Comparison of ENCODE assay signal across 1 cellular context in the genomic region with DNA sequence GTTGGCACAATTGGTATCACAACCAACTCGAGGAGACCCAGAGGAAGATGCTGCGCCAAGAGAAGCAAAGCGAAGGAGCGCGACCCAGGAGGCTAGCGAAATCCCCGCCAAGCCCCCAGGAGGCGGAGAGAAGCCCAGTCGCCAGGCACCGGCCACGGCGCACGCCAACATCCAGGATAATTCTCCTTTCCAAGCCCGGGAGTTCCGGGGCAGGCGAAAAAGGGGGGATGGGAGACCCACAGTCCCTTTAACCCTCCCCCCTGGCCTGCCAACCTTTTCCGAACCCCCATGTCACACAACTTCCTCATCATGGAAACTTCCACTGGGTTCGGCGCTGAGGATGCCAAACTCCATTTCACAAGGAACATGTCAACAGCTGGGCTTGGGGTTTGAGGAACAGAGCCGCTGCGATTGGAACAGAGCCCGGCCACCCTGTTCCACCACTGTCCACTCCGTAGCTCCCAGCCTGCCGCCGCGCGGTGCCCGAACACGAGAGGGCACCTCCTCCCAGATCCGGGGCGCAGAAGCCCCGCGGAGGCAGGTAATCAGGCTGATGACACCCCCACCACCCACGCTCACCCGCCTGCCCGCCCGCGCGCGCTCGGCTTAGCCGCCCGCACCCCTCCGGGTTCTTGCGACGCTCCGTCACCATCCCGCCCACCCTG.
A peak's percentile ranks its signal among the peaks of the same experiment; 100 is the strongest.
TF ChIP-seq lines count a peak whose summit lies in the region.

No MANE protein-coding gene starts in this region.

TF ChIP-seq in HEK293, 187 proteins besides CTCF, POLR2A, EP300 and RAD21 (continued from another document and continues in another):
- TF ChIP-seq, protein P1, sequence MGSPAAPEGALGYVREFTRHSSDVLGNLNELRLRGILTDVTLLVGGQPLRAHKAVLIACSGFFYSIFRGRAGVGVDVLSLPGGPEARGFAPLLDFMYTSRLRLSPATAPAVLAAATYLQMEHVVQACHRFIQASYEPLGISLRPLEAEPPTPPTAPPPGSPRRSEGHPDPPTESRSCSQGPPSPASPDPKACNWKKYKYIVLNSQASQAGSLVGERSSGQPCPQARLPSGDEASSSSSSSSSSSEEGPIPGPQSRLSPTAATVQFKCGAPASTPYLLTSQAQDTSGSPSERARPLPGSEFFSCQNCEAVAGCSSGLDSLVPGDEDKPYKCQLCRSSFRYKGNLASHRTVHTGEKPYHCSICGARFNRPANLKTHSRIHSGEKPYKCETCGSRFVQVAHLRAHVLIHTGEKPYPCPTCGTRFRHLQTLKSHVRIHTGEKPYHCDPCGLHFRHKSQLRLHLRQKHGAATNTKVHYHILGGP (tag by site-specific recombination; IDR thresholded peaks at IDR 0.05): no peak
- TF ChIP-seq, protein P2, sequence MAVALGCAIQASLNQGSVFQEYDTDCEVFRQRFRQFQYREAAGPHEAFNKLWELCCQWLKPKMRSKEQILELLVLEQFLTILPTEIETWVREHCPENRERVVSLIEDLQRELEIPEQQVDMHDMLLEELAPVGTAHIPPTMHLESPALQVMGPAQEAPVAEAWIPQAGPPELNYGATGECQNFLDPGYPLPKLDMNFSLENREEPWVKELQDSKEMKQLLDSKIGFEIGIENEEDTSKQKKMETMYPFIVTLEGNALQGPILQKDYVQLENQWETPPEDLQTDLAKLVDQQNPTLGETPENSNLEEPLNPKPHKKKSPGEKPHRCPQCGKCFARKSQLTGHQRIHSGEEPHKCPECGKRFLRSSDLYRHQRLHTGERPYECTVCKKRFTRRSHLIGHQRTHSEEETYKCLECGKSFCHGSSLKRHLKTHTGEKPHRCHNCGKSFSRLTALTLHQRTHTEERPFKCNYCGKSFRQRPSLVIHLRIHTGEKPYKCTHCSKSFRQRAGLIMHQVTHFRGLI (tag by site-specific recombination; IDR thresholded peaks at IDR 0.05): peak; percentile 51; the same call in 1 of the 2 replicates
- TF ChIP-seq ZBTB1 (tag by site-specific recombination; IDR thresholded peaks at IDR 0.05) (no peak), ZNF664 (tag by site-specific recombination; IDR thresholded peaks at IDR 0.05) (no peak), ZNF623 (tag by site-specific recombination; IDR thresholded peaks at IDR 0.05) (no peak), ZNF544 (tag by site-specific recombination; IDR thresholded peaks at IDR 0.05) (no peak), KLF7 (tag by site-specific recombination; IDR thresholded peaks at IDR 0.05; ENCODE audit: borderline replicate concordance) (no peak), KLF1 (tag by site-specific recombination; IDR thresholded peaks at IDR 0.05) (no peak), ZNF2 (tag by site-specific recombination; IDR thresholded peaks at IDR 0.05) (0 out of 2 replicates have a peak, but pooled peaks have one; percentile 22), ZNF785 (tag by site-specific recombination; IDR thresholded peaks at IDR 0.05) (peak; percentile 60; the same call in 1 of the 2 replicates), ZNF248 (tag by site-specific recombination; IDR thresholded peaks at IDR 0.05) (no peak), ZNF394 (tag by site-specific recombination; IDR thresholded peaks at IDR 0.05; ENCODE audit: borderline replicate concordance) (no peak), ZNF292 (tag by site-specific recombination; IDR thresholded peaks at IDR 0.05; ENCODE audit: borderline replicate concordance, low read depth) (no peak), HOXC10 (CRISPR knock-in tag; IDR thresholded peaks at IDR 0.05) (no peak), ZXDB (tag by site-specific recombination; IDR thresholded peaks at IDR 0.05) (no peak; the same call in 1 of the 2 replicates), ZNF354C (tag by site-specific recombination; IDR thresholded peaks at IDR 0.05; ENCODE audit: borderline replicate concordance, low read depth) (no peak), ZIC2 (tag by site-specific recombination; IDR thresholded peaks at IDR 0.05) (peak; percentile 53), ZNF37A (tag by site-specific recombination; IDR thresholded peaks at IDR 0.05) (no peak), ZNF169 (tag by site-specific recombination; IDR thresholded peaks at IDR 0.05) (no peak), ZNF184 (tag by site-specific recombination; IDR thresholded peaks at IDR 0.05) (no peak), ZNF311 (tag by site-specific recombination; IDR thresholded peaks at IDR 0.05; ENCODE audit: borderline replicate concordance) (no peak), ZNF501 (tag by site-specific recombination; IDR thresholded peaks at IDR 0.05) (peak; percentile 73; the same call in 1 of the 2 replicates), MZF1 (tag by site-specific recombination; IDR thresholded peaks at IDR 0.05; ENCODE audit: borderline replicate concordance) (peak; percentile 54; the same call in 1 of the 2 replicates), ZNF366 (tag by site-specific recombination; conservative IDR thresholded peaks at IDR 0.05) (no peak), ZNF302 (tag by site-specific recombination; IDR thresholded peaks at IDR 0.05; ENCODE audit: low read depth) (no peak), ZSCAN23 (tag by site-specific recombination; IDR thresholded peaks at IDR 0.05) (no peak), ZNF175 (tag by site-specific recombination; IDR thresholded peaks at IDR 0.05) (no peak), ZNF140 (tag by site-specific recombination; IDR thresholded peaks at IDR 0.05) (no peak), ZNF114 (tag by site-specific recombination; IDR thresholded peaks at IDR 0.05) (no peak), GLI4 (tag by site-specific recombination; IDR thresholded peaks at IDR 0.05) (0 out of 2 replicates have a peak, but pooled peaks have one; percentile 28), EGR2 (tag by site-specific recombination; IDR thresholded peaks at IDR 0.05; ENCODE audit: low read depth) (peak; percentile 98), ZNF16 (tag by site-specific recombination; IDR thresholded peaks at IDR 0.05; ENCODE audit: low read depth) (no peak), HOXD13 (CRISPR knock-in tag; IDR thresholded peaks at IDR 0.05; ENCODE audit: borderline replicate concordance) (no peak), REPIN1 (tag by site-specific recombination; IDR thresholded peaks at IDR 0.05; ENCODE audit: low read depth) (no peak), YY2 (tag by site-specific recombination; IDR thresholded peaks at IDR 0.05) (no peak), ZBTB17 (tag by site-specific recombination; IDR thresholded peaks at IDR 0.05) (peak; percentile 65), ZNF658 (tag by site-specific recombination; IDR thresholded peaks at IDR 0.05) (no peak), ZNF626 (tag by site-specific recombination; IDR thresholded peaks at IDR 0.05) (no peak)
- TF ChIP-seq, protein P3, sequence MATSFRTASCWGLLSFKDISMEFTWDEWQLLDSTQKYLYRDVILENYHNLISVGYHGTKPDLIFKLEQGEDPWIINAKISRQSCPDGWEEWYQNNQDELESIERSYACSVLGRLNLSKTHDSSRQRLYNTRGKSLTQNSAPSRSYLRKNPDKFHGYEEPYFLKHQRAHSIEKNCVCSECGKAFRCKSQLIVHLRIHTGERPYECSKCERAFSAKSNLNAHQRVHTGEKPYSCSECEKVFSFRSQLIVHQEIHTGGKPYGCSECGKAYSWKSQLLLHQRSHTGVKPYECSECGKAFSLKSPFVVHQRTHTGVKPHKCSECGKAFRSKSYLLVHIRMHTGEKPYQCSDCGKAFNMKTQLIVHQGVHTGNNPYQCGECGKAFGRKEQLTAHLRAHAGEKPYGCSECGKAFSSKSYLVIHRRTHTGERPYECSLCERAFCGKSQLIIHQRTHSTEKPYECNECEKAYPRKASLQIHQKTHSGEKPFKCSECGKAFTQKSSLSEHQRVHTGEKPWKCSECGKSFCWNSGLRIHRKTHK (tag by site-specific recombination; IDR thresholded peaks at IDR 0.05): no peak
- TF ChIP-seq, protein P4, sequence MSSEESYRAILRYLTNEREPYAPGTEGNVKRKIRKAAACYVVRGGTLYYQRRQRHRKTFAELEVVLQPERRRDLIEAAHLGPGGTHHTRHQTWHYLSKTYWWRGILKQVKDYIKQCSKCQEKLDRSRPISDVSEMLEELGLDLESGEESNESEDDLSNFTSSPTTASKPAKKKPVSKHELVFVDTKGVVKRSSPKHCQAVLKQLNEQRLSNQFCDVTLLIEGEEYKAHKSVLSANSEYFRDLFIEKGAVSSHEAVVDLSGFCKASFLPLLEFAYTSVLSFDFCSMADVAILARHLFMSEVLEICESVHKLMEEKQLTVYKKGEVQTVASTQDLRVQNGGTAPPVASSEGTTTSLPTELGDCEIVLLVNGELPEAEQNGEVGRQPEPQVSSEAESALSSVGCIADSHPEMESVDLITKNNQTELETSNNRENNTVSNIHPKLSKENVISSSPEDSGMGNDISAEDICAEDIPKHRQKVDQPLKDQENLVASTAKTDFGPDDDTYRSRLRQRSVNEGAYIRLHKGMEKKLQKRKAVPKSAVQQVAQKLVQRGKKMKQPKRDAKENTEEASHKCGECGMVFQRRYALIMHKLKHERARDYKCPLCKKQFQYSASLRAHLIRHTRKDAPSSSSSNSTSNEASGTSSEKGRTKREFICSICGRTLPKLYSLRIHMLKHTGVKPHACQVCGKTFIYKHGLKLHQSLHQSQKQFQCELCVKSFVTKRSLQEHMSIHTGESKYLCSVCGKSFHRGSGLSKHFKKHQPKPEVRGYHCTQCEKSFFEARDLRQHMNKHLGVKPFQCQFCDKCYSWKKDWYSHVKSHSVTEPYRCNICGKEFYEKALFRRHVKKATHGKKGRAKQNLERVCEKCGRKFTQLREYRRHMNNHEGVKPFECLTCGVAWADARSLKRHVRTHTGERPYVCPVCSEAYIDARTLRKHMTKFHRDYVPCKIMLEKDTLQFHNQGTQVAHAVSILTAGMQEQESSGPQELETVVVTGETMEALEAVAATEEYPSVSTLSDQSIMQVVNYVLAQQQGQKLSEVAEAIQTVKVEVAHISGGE (tag by site-specific recombination; conservative IDR thresholded peaks at IDR 0.05; ENCODE audit: low read depth): 0 out of 2 replicates have a peak, but pooled peaks have one; percentile 25
- TF ChIP-seq, protein P5, sequence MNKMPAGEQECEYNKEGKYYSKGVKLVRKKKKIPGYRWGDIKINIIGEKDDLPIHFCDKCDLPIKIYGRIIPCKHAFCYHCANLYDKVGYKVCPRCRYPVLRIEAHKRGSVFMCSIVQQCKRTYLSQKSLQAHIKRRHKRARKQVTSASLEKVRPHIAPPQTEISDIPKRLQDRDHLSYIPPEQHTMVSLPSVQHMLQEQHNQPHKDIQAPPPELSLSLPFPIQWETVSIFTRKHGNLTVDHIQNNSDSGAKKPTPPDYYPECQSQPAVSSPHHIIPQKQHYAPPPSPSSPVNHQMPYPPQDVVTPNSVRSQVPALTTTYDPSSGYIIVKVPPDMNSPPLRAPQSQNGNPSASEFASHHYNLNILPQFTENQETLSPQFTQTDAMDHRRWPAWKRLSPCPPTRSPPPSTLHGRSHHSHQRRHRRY (tag by site-specific recombination; IDR thresholded peaks at IDR 0.05): no peak
- TF ChIP-seq, protein P6, sequence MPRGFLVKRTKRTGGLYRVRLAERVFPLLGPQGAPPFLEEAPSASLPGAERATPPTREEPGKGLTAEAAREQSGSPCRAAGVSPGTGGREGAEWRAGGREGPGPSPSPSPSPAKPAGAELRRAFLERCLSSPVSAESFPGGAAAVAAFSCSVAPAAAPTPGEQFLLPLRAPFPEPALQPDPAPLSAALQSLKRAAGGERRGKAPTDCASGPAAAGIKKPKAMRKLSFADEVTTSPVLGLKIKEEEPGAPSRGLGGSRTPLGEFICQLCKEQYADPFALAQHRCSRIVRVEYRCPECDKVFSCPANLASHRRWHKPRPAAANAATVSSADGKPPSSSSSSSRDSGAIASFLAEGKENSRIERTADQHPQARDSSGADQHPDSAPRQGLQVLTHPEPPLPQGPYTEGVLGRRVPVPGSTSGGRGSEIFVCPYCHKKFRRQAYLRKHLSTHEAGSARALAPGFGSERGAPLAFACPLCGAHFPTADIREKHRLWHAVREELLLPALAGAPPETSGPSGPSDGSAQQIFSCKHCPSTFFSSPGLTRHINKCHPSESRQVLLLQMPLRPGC (tag by site-specific recombination; IDR thresholded peaks at IDR 0.05): peak; percentile 14; the same call in 1 of the 2 replicates
- TF ChIP-seq, protein P7, sequence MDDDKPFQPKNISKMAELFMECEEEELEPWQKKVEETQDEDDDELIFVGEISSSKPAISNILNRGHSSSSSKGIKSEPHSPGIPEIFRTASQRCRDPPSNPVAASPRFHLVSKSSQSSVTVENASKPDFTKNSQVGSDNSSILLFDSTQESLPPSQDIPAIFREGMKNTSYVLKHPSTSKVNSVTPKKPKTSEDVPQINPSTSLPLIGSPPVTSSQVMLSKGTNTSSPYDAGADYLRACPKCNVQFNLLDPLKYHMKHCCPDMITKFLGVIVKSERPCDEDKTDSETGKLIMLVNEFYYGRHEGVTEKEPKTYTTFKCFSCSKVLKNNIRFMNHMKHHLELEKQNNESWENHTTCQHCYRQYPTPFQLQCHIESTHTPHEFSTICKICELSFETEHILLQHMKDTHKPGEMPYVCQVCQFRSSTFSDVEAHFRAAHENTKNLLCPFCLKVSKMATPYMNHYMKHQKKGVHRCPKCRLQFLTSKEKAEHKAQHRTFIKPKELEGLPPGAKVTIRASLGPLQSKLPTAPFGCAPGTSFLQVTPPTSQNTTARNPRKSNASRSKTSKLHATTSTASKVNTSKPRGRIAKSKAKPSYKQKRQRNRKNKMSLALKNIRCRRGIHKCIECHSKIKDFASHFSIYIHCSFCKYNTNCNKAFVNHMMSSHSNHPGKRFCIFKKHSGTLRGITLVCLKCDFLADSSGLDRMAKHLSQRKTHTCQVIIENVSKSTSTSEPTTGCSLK (tag by site-specific recombination; IDR thresholded peaks at IDR 0.05): no peak
- TF ChIP-seq, protein P8, sequence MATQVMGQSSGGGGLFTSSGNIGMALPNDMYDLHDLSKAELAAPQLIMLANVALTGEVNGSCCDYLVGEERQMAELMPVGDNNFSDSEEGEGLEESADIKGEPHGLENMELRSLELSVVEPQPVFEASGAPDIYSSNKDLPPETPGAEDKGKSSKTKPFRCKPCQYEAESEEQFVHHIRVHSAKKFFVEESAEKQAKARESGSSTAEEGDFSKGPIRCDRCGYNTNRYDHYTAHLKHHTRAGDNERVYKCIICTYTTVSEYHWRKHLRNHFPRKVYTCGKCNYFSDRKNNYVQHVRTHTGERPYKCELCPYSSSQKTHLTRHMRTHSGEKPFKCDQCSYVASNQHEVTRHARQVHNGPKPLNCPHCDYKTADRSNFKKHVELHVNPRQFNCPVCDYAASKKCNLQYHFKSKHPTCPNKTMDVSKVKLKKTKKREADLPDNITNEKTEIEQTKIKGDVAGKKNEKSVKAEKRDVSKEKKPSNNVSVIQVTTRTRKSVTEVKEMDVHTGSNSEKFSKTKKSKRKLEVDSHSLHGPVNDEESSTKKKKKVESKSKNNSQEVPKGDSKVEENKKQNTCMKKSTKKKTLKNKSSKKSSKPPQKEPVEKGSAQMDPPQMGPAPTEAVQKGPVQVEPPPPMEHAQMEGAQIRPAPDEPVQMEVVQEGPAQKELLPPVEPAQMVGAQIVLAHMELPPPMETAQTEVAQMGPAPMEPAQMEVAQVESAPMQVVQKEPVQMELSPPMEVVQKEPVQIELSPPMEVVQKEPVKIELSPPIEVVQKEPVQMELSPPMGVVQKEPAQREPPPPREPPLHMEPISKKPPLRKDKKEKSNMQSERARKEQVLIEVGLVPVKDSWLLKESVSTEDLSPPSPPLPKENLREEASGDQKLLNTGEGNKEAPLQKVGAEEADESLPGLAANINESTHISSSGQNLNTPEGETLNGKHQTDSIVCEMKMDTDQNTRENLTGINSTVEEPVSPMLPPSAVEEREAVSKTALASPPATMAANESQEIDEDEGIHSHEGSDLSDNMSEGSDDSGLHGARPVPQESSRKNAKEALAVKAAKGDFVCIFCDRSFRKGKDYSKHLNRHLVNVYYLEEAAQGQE (tag by site-specific recombination; IDR thresholded peaks at IDR 0.05): no peak; the same call in 1 of the 2 replicates
